ENCODE assay signal across 28 cellular contexts in genomic region chr18:61847164-61847791, GRCh38. TPM values are rescaled to one million over a fixed set of nuclear protein-coding genes. Genes with fewer than 3 reads are reported as not detected.
"Had no signal": no experiment of that assay in that cellular context is flagged by ENCODE, and none has a peak within 500 bp of the region (broad histone marks: within the 10 kb centered on the region; RNA-seq: fewer than 3 reads in every experiment).

No MANE protein-coding gene starts in this region.

- H3K27ac Mint-ChIP-seq: activated B cell treated with CpG ODN at 0.5 μM for 24 hours; activated CD4-positive, alpha-beta memory T cell treated with anti-CD3 and anti-CD28 coated beads for 36 hours; activated CD4-positive, alpha-beta T cell treated with anti-CD3 and anti-CD28 coated beads for 36 hours; activated naive CD4-positive, alpha-beta T cell treated with anti-CD3 and anti-CD28 coated beads for 36 hours; activated naive CD8-positive, alpha-beta T cell treated with anti-CD3 and anti-CD28 coated beads, Interleukin-2, amount 10 ng/mL, durations not matched to agents 7 days and 5 days; effector memory CD8-positive, alpha-beta T cell; mesothelial cell of epicardium; naive thymus-derived CD8-positive, alpha-beta T cell; progenitor cell of endocrine pancreas; stimulated activated naive CD8-positive, alpha-beta T cell treated with anti-CD3 and anti-CD28 coated beads, Interleukin-15, Interleukin-2, amounts not matched to agents 100 ng/mL and 50 ng/mL, for 24 hours had no signal

- H3K4me3 Mint-ChIP-seq: activated B cell treated with CpG ODN at 0.5 μM for 24 hours; activated CD4-positive, alpha-beta memory T cell treated with anti-CD3 and anti-CD28 coated beads for 36 hours; activated CD4-positive, alpha-beta T cell treated with anti-CD3 and anti-CD28 coated beads for 36 hours; activated naive CD4-positive, alpha-beta T cell treated with anti-CD3 and anti-CD28 coated beads for 36 hours; activated naive CD8-positive, alpha-beta T cell treated with anti-CD3 and anti-CD28 coated beads, Interleukin-2, amount 10 ng/mL, durations not matched to agents 7 days and 5 days; effector memory CD8-positive, alpha-beta T cell; mesothelial cell of epicardium; naive thymus-derived CD8-positive, alpha-beta T cell; stimulated activated naive CD8-positive, alpha-beta T cell treated with anti-CD3 and anti-CD28 coated beads, Interleukin-15, Interleukin-2, amounts not matched to agents 100 ng/mL and 50 ng/mL, for 24 hours had no signal

- H3K27me3 ChIP-seq: colonic mucosa, dorsolateral prefrontal cortex, gastrocnemius medialis, spleen, thyroid gland, upper lobe of right lung had no signal

- FAIRE-seq: bronchial epithelial cell, endothelial cell of umbilical vein had no signal

- ATAC-seq: activated CD4-positive, alpha-beta T cell treated with anti-CD3 and anti-CD28 coated beads for 36 hours; effector memory CD8-positive, alpha-beta T cell; esophagus mucosa; gastrocnemius medialis; naive thymus-derived CD8-positive, alpha-beta T cell; upper lobe of right lung had no signal

- H3K36me3 Mint-ChIP-seq: activated CD4-positive, alpha-beta memory T cell treated with anti-CD3 and anti-CD28 coated beads for 36 hours; activated naive CD8-positive, alpha-beta T cell treated with anti-CD3 and anti-CD28 coated beads, Interleukin-2, amount 10 ng/mL, durations not matched to agents 7 days and 5 days; naive thymus-derived CD8-positive, alpha-beta T cell had no signal

- H3K4me1 ChIP-seq: colonic mucosa, gastrocnemius medialis, spleen, upper lobe of right lung had no signal

- H3K4me1 Mint-ChIP-seq: activated B cell treated with CpG ODN at 0.5 μM for 24 hours; activated CD4-positive, alpha-beta T cell treated with anti-CD3 and anti-CD28 coated beads for 36 hours; activated naive CD8-positive, alpha-beta T cell treated with anti-CD3 and anti-CD28 coated beads, Interleukin-2, amount 10 ng/mL, durations not matched to agents 7 days and 5 days; mesothelial cell of epicardium; naive thymus-derived CD8-positive, alpha-beta T cell had no signal

- H3K27me3 Mint-ChIP-seq: progenitor cell of endocrine pancreas had no signal

- DNase-seq: activated B cell treated with CpG ODN at 0.5 μM for 24 hours; activated CD4-positive, alpha-beta memory T cell treated with anti-CD3 and anti-CD28 coated beads for 36 hours; activated CD4-positive, alpha-beta T cell treated with anti-CD3 and anti-CD28 coated beads for 36 hours; activated naive CD4-positive, alpha-beta T cell treated with anti-CD3 and anti-CD28 coated beads for 36 hours; activated naive CD8-positive, alpha-beta T cell treated with anti-CD3 and anti-CD28 coated beads, Interleukin-2, amount 10 ng/mL, durations not matched to agents 7 days and 5 days; activated T-cell treated with anti-CD3 and anti-CD28 coated beads, Interleukin-2, amount 50 U/mL, for 48 hours; amniotic stem cell; colonic mucosa; dorsolateral prefrontal cortex; effector memory CD8-positive, alpha-beta T cell; gastrocnemius medialis; hippocampal formation; left ventricle myocardium inferior; mammary epithelial cell; naive thymus-derived CD8-positive, alpha-beta T cell; retina; spleen; stimulated activated CD4-positive, alpha-beta T cell treated with anti-CD3 and anti-CD28 coated beads, Interleukin-4, amount 100 ng/mL, for 24 hours; substantia nigra; T1000; thyroid gland; upper lobe of right lung had no signal

- H3K27ac ChIP-seq: colonic mucosa, dorsolateral prefrontal cortex, gastrocnemius medialis, left ventricle myocardium inferior, spleen, thyroid gland, upper lobe of right lung had no signal

- H3K36me3 ChIP-seq: colonic mucosa, gastrocnemius medialis, left ventricle myocardium inferior, spleen, thyroid gland, upper lobe of right lung had no signal

- H3K9me3 Mint-ChIP-seq: activated naive CD4-positive, alpha-beta T cell treated with anti-CD3 and anti-CD28 coated beads for 36 hours; activated naive CD8-positive, alpha-beta T cell treated with anti-CD3 and anti-CD28 coated beads, Interleukin-2, amount 10 ng/mL, durations not matched to agents 7 days and 5 days; effector memory CD8-positive, alpha-beta T cell; stimulated activated naive CD8-positive, alpha-beta T cell treated with anti-CD3 and anti-CD28 coated beads, Interleukin-15, Interleukin-2, amounts not matched to agents 100 ng/mL and 50 ng/mL, for 24 hours had no signal

- H3K4me3 ChIP-seq: colonic mucosa, dorsolateral prefrontal cortex, gastrocnemius medialis, left ventricle myocardium inferior, spleen, thyroid gland, upper lobe of right lung had no signal

- H3K9me3 ChIP-seq: colonic mucosa, gastrocnemius medialis, thyroid gland, upper lobe of right lung had no signal

RNA-seq across cellular contexts. Expression of gene RNF152, which starts 45.5 kb away (rescaled TPM):
- polyA plus RNA-seq: naive thymus-derived CD8-positive, alpha-beta T cell had no signal
